In genomic region chr6:43120101-43120730, GRCh38 we compare ENCODE assay signal across 15 cellular contexts. TPM values are rescaled to one million over a fixed set of nuclear protein-coding genes. Genes with fewer than 3 reads are reported as not detected.
DNase-seq lines count a peak whose midpoint lies in the region.
"Had no signal": no experiment of that assay in that cellular context is flagged by ENCODE, and none has a peak within 500 bp of the region (broad histone marks: within the 10 kb centered on the region; RNA-seq: fewer than 3 reads in every experiment).

No MANE protein-coding gene starts in this region.

- H3K79me2 ChIP-seq in GM23248 (ENCODE audit: insufficient read depth) = peaks cover 81% of the 10 kb centered on the region

- in situ Hi-C loops in GM23248 (cut with MboI) = no loop called here

- no peaks in the 10 kb centered on the region for H4K20me1 ChIP-seq in GM23248 (ENCODE audit: insufficient read depth)

- H3F3A ChIP-seq in GM23248 (ENCODE audit: insufficient read depth) = peaks cover 53% of the 10 kb centered on the region

- H3K27me3 ChIP-seq in GM23248 (replicated peaks; ENCODE audit: insufficient read depth) = no peaks in the 10 kb centered on the region
- no peaks in the 10 kb centered on the region for H3K27me3 ChIP-seq in SJSA1 (replicated peaks)
- H3K27me3 ChIP-seq in skeletal muscle tissue (ENCODE audit: control insufficient read depth in 3 of 3, insufficient read depth in 3 of 3, low read length in 3 of 3) = peaks cover 0 to 4% (median 0%) of the 10 kb centered on the region in 3 donors
- H3K27me3 ChIP-seq: body of pancreas, dorsolateral prefrontal cortex had no signal

- WGBS in GM23248 (ENCODE audit: low coverage in 1 of 2, low lambda C conversion rate in 2 of 2, missing lambda C conversion rate in 2 of 2), 2 experiments = 79 to 80% methylated on average over 9 of the region's 9 CpGs

- no peak overlapping the region for H2AFZ ChIP-seq in GM23248

- peak overlapping the region; percentile 32 for H3K4me2 ChIP-seq in GM23248 (ENCODE audit: unreplicated experiment)

- no peak for DNase-seq in GM23248
- no peak for DNase-seq in SJSA1 (ENCODE audit: low read depth in 1 of 2, low spot score in 2 of 2)
- peak; percentile 50 for DNase-seq in islet precursor cell
- no peak for DNase-seq in GF-D8 (lab: John Stamatoyannopoulos, UW)
- DNase-seq in NCI-H187 (lab: John Stamatoyannopoulos, UW) = no peak
- no peak for DNase-seq in DMS 273 treated with DMSO at 0.1 percent for 48 hours (lab: John Stamatoyannopoulos, UW)
- DNase-seq in LoVo (ENCODE audit: low spot score) = no peak
- DNase-seq: activated CD4-positive, alpha-beta T cell treated with anti-CD3 and anti-CD28 coated beads, Interleukin-2, amount 10 ng/mL, durations not matched to agents 7 days and 5 days; activated T-cell treated with anti-CD3 and anti-CD28 coated beads for 4 hours; COR-L47; dorsolateral prefrontal cortex; NCI-H1417 treated with DMSO at 0.1 percent for 48 hours; OCI-M1 had no signal

- H3K27ac ChIP-seq in GM23248 = peak overlapping the region; percentile 100
- peak overlapping the region; percentile 79; the same call in 1 of the 2 replicates for H3K27ac ChIP-seq in SJSA1
- peak overlapping the region; percentile 25 for H3K27ac ChIP-seq in skeletal muscle tissue (ENCODE audit: low read depth, low read length)

- no peaks in the 10 kb centered on the region for H3K9me2 ChIP-seq in GM23248 (ENCODE audit: insufficient read depth)

- H3K9ac ChIP-seq in GM23248 (peak overlapping the region; percentile 85), skeletal muscle tissue (ENCODE audit: low read depth in 1 of 3, low read length in 3 of 3) (no peak overlapping the region)

- no peak overlapping the region for H3K4me3 ChIP-seq in GM23248
- H3K4me3 ChIP-seq in SJSA1 = no peak overlapping the region
- no peak overlapping the region for H3K4me3 ChIP-seq in skeletal muscle tissue (ENCODE audit: low read length in 3 of 3)
- H3K4me3 ChIP-seq: body of pancreas, dorsolateral prefrontal cortex had no signal

- H3K36me3 ChIP-seq in GM23248 (ENCODE audit: low read depth) (no peaks in the 10 kb centered on the region), SJSA1 (no peaks in the 10 kb centered on the region), skeletal muscle tissue (ENCODE audit: control insufficient read depth in 3 of 3, insufficient read depth in 3 of 3, low read length in 3 of 3) (no peaks in the 10 kb centered on the region)

- H3K9me3 ChIP-seq in GM23248 (ENCODE audit: low read depth) (no peaks in the 10 kb centered on the region), SJSA1 (replicated peaks) (no peaks in the 10 kb centered on the region), skeletal muscle tissue (ENCODE audit: control insufficient read depth in 3 of 3, low read length in 3 of 3) (no peaks in the 10 kb centered on the region)
- H3K9me3 ChIP-seq: body of pancreas had no signal

- H3K4me1 ChIP-seq in GM23248 (ENCODE audit: insufficient read depth) (peaks cover 77% of the 10 kb centered on the region), SJSA1 (replicated peaks) (peaks cover 36% of the 10 kb centered on the region), skeletal muscle tissue (ENCODE audit: control insufficient read depth in 3 of 3, insufficient read depth in 3 of 3, low read length in 3 of 3) (peaks cover 0 to 13% (median 0%) of the 10 kb centered on the region in 3 donors)
- H3K4me1 ChIP-seq: body of pancreas had no signal

RNA-seq across cellular contexts. Expression of gene PTK7, which starts 44.1 kb away (rescaled TPM):
- 146 and 162 TPM in 2 replicates for total RNA-seq in GM23248 (2014; rRNA removed; shearing (Covaris generic))
- polyA plus RNA-seq in GM23248 (2016; fragmentation: Nextera tagmentation; extraction: Ambion mirVana) = 110 and 113 TPM in 2 replicates
- 60.6 and 87.0 TPM in 2 replicates for total RNA-seq in SJSA1 (2014; rRNA removed; shearing (Covaris generic))
- total RNA-seq in skeletal muscle tissue = 50.1 TPM

RNA-seq across cellular contexts. Expression of gene SRF, which starts 50.9 kb away (rescaled TPM):
- total RNA-seq in GM23248 (2014; rRNA removed; shearing (Covaris generic)) = 23.5 and 29.6 TPM in 2 replicates
- polyA plus RNA-seq in GM23248 (2016; fragmentation: Nextera tagmentation; extraction: Ambion mirVana) = 3.3 TPM in 2 replicates
- total RNA-seq in SJSA1 (2014; rRNA removed; shearing (Covaris generic)) = 37.8 and 47.8 TPM in 2 replicates
- total RNA-seq in skeletal muscle tissue = 21.4 TPM

Comparison
In these comparisons a context has a peak if more than half of its experiments do, and no peak if none do; other contexts are left out.
1. H3K27ac ChIP-seq: peak in every context shown above with its lines; median percentile 100 in GM23248; 79 in SJSA1; 25 in skeletal muscle tissue.